In the genomic region with DNA sequence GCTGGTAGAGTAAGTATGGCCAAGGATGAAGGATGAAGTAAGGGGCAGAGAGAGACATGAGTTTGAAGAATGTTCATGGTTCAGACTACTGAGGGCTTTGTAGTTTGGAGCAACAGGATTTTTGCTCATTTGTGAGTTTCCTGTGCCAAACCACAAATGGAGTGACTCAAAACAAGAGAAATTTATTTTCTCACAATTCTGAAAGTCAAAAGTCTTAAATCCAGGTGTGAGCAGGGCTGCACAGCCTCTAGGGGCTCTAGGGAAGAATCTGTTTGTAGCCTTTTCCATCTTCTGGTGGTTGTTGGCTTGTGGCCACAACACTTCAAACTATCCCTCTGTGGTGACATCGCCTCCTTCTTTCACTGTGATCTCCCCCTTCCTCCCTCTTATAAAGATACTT, we compare ENCODE assay signal across 1 cellular context.
TF ChIP-seq lines count a peak whose summit lies in the region.

No MANE protein-coding gene starts in this region.

TF ChIP-seq in GM23338, 12 proteins besides CTCF, POLR2A, EP300 and RAD21 (continued from another document):
- no peak for TF ChIP-seq REST (IDR thresholded peaks at IDR 0.05; ENCODE audit: unreplicated experiment)
- TF ChIP-seq ZNF331 (CRISPR knock-in tag; IDR thresholded peaks at IDR 0.05; ENCODE audit: low read depth): no peak
- TF ChIP-seq EZH2phosphoT487 (IDR thresholded peaks at IDR 0.05; ENCODE audit: unreplicated experiment): no peak
- no peak for TF ChIP-seq EZH2 (IDR thresholded peaks at IDR 0.05; ENCODE audit: low read depth, unreplicated experiment)
